26 cellular contexts compared by ENCODE assay signal in the genomic region with DNA sequence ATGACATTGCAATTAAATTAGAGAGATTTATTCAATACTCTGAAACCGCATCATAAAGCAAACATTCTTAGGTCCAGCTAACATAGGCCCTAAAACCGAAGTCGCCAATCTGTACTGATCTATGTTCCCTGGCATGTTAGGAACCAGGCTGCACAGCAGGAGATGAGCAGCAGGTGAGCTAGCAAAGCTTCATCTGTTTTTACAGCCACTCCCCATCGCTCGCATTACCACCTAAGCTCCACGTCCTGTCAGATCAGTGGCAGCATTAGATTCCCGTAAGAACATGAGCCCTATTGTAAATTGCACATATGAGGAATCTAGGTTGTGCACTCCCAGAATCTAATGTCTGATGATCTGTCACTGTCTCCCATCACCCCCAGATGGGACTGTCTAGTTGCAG.
"Had no signal": no experiment of that assay in that cellular context is flagged by ENCODE, and none has a peak within 500 bp of the region (broad histone marks: within the 10 kb centered on the region; RNA-seq: fewer than 3 reads in every experiment).

No MANE protein-coding gene starts in this region.

- H3K36me3 ChIP-seq: colonic mucosa, right lobe of liver had no signal

- H3K4me1 Mint-ChIP-seq: endodermal cell; mesothelial cell of epicardium; nephron; stimulated activated effector memory CD8-positive, alpha-beta T cell treated with anti-CD3 and anti-CD28 coated beads, Interleukin-12 subunit alpha, Interleukin-12 subunit beta, amount 100 ng/mL, for 72 hours had no signal

- H3K27ac Mint-ChIP-seq: dendritic cell treated with granulocyte-macrophage colony-stimulating factor and Interleukin-4, amounts not matched to agents 40 ng/mL and 50 ng/mL, for 4 days; endodermal cell; mesothelial cell of epicardium; nephron; progenitor cell of endocrine pancreas; stimulated activated effector memory CD8-positive, alpha-beta T cell treated with anti-CD3 and anti-CD28 coated beads, Interleukin-12 subunit alpha, Interleukin-12 subunit beta, amount 100 ng/mL, for 72 hours had no signal

- DNase-seq: colonic mucosa; effector CD8-positive, alpha-beta T cell; endodermal cell; foreskin fibroblast; gastrocnemius medialis; head of caudate nucleus; kidney; mesenchymal stem cell; mucosa of descending colon; naive thymus-derived CD4-positive, alpha-beta T cell; right lobe of liver; stimulated activated CD4-positive, alpha-beta T cell treated with anti-CD3 and anti-CD28 coated beads, Interleukin-2, amount 100 ng/mL, for 24 hours; stimulated activated CD4-positive, alpha-beta T cell treated with anti-CD3 and anti-CD28 coated beads, Interleukin-4, amount 100 ng/mL, for 24 hours; stimulated activated naive CD4-positive, alpha-beta T cell treated with Interleukin-2 at 50 U/mL for 16 hours; stomach; thyroid gland; trophoblast cell had no signal

- H3K9me3 ChIP-seq: colonic mucosa, gastrocnemius medialis, thyroid gland had no signal

- ATAC-seq: esophagus mucosa; gastrocnemius medialis; left lobe of liver; mucosa of descending colon; naive thymus-derived CD4-positive, alpha-beta T cell; right lobe of liver; stimulated activated effector memory CD8-positive, alpha-beta T cell treated with anti-CD3 and anti-CD28 coated beads, Interleukin-12 subunit alpha, Interleukin-12 subunit beta, amount 100 ng/mL, for 72 hours had no signal

- H3K4me1 ChIP-seq: colonic mucosa, gastrocnemius medialis, parathyroid adenoma, right lobe of liver, thyroid gland had no signal

- H3K27me3 Mint-ChIP-seq: dendritic cell treated with granulocyte-macrophage colony-stimulating factor and Interleukin-4, amounts not matched to agents 40 ng/mL and 50 ng/mL, for 4 days; naive thymus-derived CD4-positive, alpha-beta T cell; progenitor cell of endocrine pancreas had no signal

- H3K4me3 Mint-ChIP-seq: dendritic cell treated with granulocyte-macrophage colony-stimulating factor and Interleukin-4, amounts not matched to agents 40 ng/mL and 50 ng/mL, for 4 days; endodermal cell; mesothelial cell of epicardium; naive thymus-derived CD4-positive, alpha-beta T cell; nephron; stimulated activated effector memory CD8-positive, alpha-beta T cell treated with anti-CD3 and anti-CD28 coated beads, Interleukin-12 subunit alpha, Interleukin-12 subunit beta, amount 100 ng/mL, for 72 hours had no signal

- H2AFZ ChIP-seq: parathyroid adenoma had no signal

- H3K27me3 ChIP-seq: colonic mucosa, gastrocnemius medialis, right lobe of liver, stomach, thyroid gland had no signal

- H3K4me3 ChIP-seq: colonic mucosa, gastrocnemius medialis, mucosa of descending colon, right lobe of liver, stomach, thyroid gland had no signal

- H3K9ac ChIP-seq: parathyroid adenoma had no signal

- H3K27ac ChIP-seq: colonic mucosa, epithelial cell of prostate, gastrocnemius medialis, parathyroid adenoma, right lobe of liver, stomach, thyroid gland had no signal

- H3K79me2 ChIP-seq: parathyroid adenoma had no signal
